Comparison of ENCODE assay signal across 1 cellular context in the genomic region with DNA sequence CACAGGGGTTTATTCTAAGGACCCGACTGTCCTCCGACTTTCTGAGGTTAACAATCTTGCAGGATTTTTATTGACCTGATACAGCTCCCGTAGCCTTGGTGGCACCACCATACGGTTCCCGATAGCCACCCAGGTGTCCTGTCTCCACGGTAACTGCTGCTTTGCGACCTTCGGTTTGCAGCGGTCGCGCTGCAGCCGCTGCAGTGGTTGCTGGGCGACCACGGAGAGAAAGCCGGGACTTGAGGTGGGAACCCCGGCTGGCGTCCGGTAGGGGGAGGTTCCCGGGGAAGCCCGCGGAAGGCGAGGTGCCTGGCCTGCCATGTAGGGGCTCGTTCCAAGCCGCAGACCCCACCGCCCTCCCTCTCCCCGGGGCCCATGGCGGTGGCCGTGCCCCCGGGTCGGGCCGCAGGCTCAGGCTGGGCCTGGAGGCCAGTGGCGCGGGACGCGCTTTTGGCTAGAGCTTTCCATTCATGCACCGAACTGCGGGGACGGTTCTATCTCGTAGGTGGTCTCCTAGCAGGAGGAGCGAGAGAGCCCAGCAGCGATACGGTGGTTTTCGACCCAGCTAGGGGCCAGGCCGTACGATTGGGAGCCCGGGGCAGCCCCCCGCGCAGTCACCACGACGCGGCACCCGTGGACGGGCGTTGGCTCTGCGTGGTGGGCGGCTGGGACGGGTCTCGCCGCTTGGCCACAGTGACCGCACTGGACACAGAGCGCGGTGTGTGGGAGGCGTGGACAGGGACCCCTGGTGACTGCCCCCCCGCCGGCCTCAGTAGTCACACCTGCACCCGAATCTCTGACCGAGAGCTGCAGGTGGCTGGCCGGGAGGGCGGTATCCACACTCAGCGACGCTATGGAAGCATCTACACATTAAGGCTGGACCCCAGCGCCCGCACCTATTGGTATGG.
TF ChIP-seq lines count a peak whose summit lies in the region.

A gene with protein sequence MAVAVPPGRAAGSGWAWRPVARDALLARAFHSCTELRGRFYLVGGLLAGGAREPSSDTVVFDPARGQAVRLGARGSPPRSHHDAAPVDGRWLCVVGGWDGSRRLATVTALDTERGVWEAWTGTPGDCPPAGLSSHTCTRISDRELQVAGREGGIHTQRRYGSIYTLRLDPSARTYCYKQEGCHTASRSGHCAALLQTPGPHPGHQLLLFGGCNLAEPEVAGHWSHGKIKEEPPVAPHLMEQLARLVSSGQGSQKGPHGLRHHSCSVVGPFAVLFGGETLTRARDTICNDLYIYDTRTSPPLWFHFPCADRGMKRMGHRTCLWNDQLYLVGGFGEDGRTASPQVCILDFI (plus strand): TSS at position 201 of the 908 bp plus-strand sequence. CDS start 175 bp downstream, at position 376.

TF ChIP-seq in HEK293, 187 proteins besides CTCF, POLR2A, EP300 and RAD21 (continued from another document and continues in another):
- TF ChIP-seq ZNF518A (tag by site-specific recombination; conservative IDR thresholded peaks at IDR 0.05; ENCODE audit: low read depth), result no peak
- TF ChIP-seq ZBTB17 (tag by site-specific recombination; IDR thresholded peaks at IDR 0.05), result no peak
- peak; percentile 95 for TF ChIP-seq ZSCAN5A (tag by site-specific recombination; IDR thresholded peaks at IDR 0.05)
- TF ChIP-seq KLF9 (tag by site-specific recombination; IDR thresholded peaks at IDR 0.05; ENCODE audit: low read depth), result peak; percentile 46; the same call in 1 of the 2 replicates
- no peak for TF ChIP-seq ZNF24 (tag by site-specific recombination; IDR thresholded peaks at IDR 0.05)
- TF ChIP-seq, protein P1, sequence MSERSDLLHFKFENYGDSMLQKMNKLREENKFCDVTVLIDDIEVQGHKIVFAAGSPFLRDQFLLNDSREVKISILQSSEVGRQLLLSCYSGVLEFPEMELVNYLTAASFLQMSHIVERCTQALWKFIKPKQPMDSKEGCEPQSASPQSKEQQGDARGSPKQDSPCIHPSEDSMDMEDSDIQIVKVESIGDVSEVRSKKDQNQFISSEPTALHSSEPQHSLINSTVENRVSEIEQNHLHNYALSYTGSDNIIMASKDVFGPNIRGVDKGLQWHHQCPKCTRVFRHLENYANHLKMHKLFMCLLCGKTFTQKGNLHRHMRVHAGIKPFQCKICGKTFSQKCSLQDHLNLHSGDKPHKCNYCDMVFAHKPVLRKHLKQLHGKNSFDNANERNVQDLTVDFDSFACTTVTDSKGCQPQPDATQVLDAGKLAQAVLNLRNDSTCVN (tag by site-specific recombination; optimal IDR thresholded peaks at IDR 0.05), result peak; percentile 38
- TF ChIP-seq, protein P2, sequence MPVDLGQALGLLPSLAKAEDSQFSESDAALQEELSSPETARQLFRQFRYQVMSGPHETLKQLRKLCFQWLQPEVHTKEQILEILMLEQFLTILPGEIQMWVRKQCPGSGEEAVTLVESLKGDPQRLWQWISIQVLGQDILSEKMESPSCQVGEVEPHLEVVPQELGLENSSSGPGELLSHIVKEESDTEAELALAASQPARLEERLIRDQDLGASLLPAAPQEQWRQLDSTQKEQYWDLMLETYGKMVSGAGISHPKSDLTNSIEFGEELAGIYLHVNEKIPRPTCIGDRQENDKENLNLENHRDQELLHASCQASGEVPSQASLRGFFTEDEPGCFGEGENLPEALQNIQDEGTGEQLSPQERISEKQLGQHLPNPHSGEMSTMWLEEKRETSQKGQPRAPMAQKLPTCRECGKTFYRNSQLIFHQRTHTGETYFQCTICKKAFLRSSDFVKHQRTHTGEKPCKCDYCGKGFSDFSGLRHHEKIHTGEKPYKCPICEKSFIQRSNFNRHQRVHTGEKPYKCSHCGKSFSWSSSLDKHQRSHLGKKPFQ (tag by site-specific recombination; IDR thresholded peaks at IDR 0.05), result peak; percentile 80
- no peak for TF ChIP-seq ZNF585B (tag by site-specific recombination; IDR thresholded peaks at IDR 0.05)
- TF ChIP-seq ZXDB (tag by site-specific recombination; IDR thresholded peaks at IDR 0.05), result no peak
- no peak for TF ChIP-seq ZNF174 (tag by site-specific recombination; IDR thresholded peaks at IDR 0.05)
- TF ChIP-seq ZIC2 (tag by site-specific recombination; IDR thresholded peaks at IDR 0.05), result peak; percentile 35; the same call in 1 of the 2 replicates
- TF ChIP-seq ZNF132 (tag by site-specific recombination; IDR thresholded peaks at IDR 0.05; ENCODE audit: borderline replicate concordance), result no peak
- no peak for TF ChIP-seq ZNF785 (tag by site-specific recombination; IDR thresholded peaks at IDR 0.05)
- 0 out of 2 replicates have a peak, but pooled peaks have one; percentile 35 for TF ChIP-seq ZNF777 (tag by site-specific recombination; IDR thresholded peaks at IDR 0.05; ENCODE audit: borderline replicate concordance)
- peak; percentile 33; the same call in 1 of the 2 replicates for TF ChIP-seq EGR2 (tag by site-specific recombination; IDR thresholded peaks at IDR 0.05; ENCODE audit: low read depth)
- TF ChIP-seq ZNF26 (tag by site-specific recombination; IDR thresholded peaks at IDR 0.05), result no peak
- peak; percentile 77; the same call in 1 of the 2 replicates for TF ChIP-seq ZBTB10 (tag by site-specific recombination; IDR thresholded peaks at IDR 0.05)
- peak; percentile 56; the same call in 1 of the 2 replicates for TF ChIP-seq PATZ1 (tag by site-specific recombination; IDR thresholded peaks at IDR 0.05)
- TF ChIP-seq ZNF2 (tag by site-specific recombination; IDR thresholded peaks at IDR 0.05), result 0 out of 2 replicates have a peak, but pooled peaks have one; percentile 14
- TF ChIP-seq ZNF398 (tag by site-specific recombination; IDR thresholded peaks at IDR 0.05), result peak; percentile 93
- 0 out of 2 replicates have a peak, but pooled peaks have one; percentile 1 for TF ChIP-seq ZNF596 (tag by site-specific recombination; IDR thresholded peaks at IDR 0.05)
- TF ChIP-seq ZNF211 (tag by site-specific recombination; IDR thresholded peaks at IDR 0.05; ENCODE audit: low read depth), result no peak
- TF ChIP-seq SCRT2 (tag by site-specific recombination; IDR thresholded peaks at IDR 0.05), result no peak
- TF ChIP-seq, protein P3, sequence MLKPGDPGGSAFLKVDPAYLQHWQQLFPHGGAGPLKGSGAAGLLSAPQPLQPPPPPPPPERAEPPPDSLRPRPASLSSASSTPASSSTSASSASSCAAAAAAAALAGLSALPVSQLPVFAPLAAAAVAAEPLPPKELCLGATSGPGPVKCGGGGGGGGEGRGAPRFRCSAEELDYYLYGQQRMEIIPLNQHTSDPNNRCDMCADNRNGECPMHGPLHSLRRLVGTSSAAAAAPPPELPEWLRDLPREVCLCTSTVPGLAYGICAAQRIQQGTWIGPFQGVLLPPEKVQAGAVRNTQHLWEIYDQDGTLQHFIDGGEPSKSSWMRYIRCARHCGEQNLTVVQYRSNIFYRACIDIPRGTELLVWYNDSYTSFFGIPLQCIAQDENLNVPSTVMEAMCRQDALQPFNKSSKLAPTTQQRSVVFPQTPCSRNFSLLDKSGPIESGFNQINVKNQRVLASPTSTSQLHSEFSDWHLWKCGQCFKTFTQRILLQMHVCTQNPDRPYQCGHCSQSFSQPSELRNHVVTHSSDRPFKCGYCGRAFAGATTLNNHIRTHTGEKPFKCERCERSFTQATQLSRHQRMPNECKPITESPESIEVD (tag by site-specific recombination; IDR thresholded peaks at IDR 0.05), result no peak
- 0 out of 2 replicates have a peak, but pooled peaks have one; percentile 43 for TF ChIP-seq ZNF341 (tag by site-specific recombination; IDR thresholded peaks at IDR 0.05; ENCODE audit: low read depth)
- TF ChIP-seq ZBTB48 (tag by site-specific recombination; IDR thresholded peaks at IDR 0.05), result peak; percentile 3; the same call in 1 of the 2 replicates
- TF ChIP-seq IKZF3 (tag by site-specific recombination; IDR thresholded peaks at IDR 0.05), result 0 out of 2 replicates have a peak, but pooled peaks have one; percentile 8
